In genomic region chr13:52617070-52618060, GRCh38 we compare ENCODE assay signal across 8 cellular contexts. TPM values are rescaled to one million over a fixed set of nuclear protein-coding genes. Genes with fewer than 3 reads are reported as not detected.
DNase-seq lines count a peak whose midpoint lies in the region; ATAC-seq and TF ChIP-seq lines count a peak whose summit lies in the region.

No MANE protein-coding gene starts in this region.

- POLR2A ChIA-PET in GM10248 (lab: Yijun Ruan, JAX), result interaction anchor here (0.6 to 1.7 kb wide), 2 partner anchors 35 to 555 kb away, joined by 5 to 6 read pairs; partner anchors contain the start of gene SUGT1

- DNase-seq in GM10248 (ENCODE audit: extremely low spot score) (peak; percentile 86), NB4 (ENCODE audit: low read depth) (peak; percentile 94), SK-N-DZ (ENCODE audit: low spot score) (peak; percentile 89), glutamatergic neuron (peak; percentile 88), osteocyte (ENCODE audit: extremely low spot score, unreplicated experiment) (peak; percentile 92), thoracic aorta (ENCODE audit: low spot score) (peak; percentile 39)
- DNase-seq in activated naive CD4-positive, alpha-beta T cell treated with anti-CD3 and anti-CD28 coated beads, Interleukin-2, amount 50 U/mL, for 16 hours, result peak; percentile 87

- peak; percentile 98 for ATAC-seq in HG02588 (IDR thresholded peaks at IDR 0.05; ENCODE audit: unreplicated experiment)
- ATAC-seq in thoracic aorta (ENCODE audit: insufficient number of reproducible peaks, low FRiP score, low read depth), result peak; percentile 85

- H3K9me3 ChIP-seq in thoracic aorta, result no peaks in the 10 kb centered on the region

- H3K27me3 Mint-ChIP-seq in glutamatergic neuron (ENCODE audit: unreplicated experiment) (peaks cover 9% of the 10 kb centered on the region), osteocyte (ENCODE audit: unreplicated experiment) (no peaks in the 10 kb centered on the region)

- TF ChIP-seq POLR2A in NB4 (IDR thresholded peaks at IDR 0.05; ENCODE audit: extremely low read depth, insufficient read length), result peak; percentile 76

- peaks cover 6 to 11% of the 10 kb centered on the region in 2 donors for H3K4me1 ChIP-seq in thoracic aorta (ENCODE audit: control insufficient read depth in 1 of 2, low read depth in 2 of 2)

- H3K27me3 ChIP-seq in thoracic aorta (replicated peaks; ENCODE audit: insufficient read depth), result no peaks in the 10 kb centered on the region

- H3K27ac Mint-ChIP-seq in glutamatergic neuron (ENCODE audit: unreplicated experiment) (peak overlapping the region; percentile 79), osteocyte (ENCODE audit: unreplicated experiment) (peak overlapping the region; percentile 95)

- H3K4me3 ChIP-seq in NB4 (ENCODE audit: low read depth, low read length) (peak overlapping the region; percentile 92), thoracic aorta (peak overlapping the region; percentile 82)

- H3K4me1 Mint-ChIP-seq in glutamatergic neuron (ENCODE audit: low read depth, unreplicated experiment) (peaks cover 8% of the 10 kb centered on the region), osteocyte (ENCODE audit: unreplicated experiment) (peaks cover 13% of the 10 kb centered on the region)

- H3K9me3 Mint-ChIP-seq in glutamatergic neuron (ENCODE audit: unreplicated experiment) (no peaks in the 10 kb centered on the region), osteocyte (ENCODE audit: unreplicated experiment) (peaks cover 7% of the 10 kb centered on the region)

- H3K4me3 Mint-ChIP-seq in glutamatergic neuron (ENCODE audit: unreplicated experiment), result peak overlapping the region; percentile 99
- H3K4me3 Mint-ChIP-seq in osteocyte (ENCODE audit: unreplicated experiment), result peak overlapping the region; percentile 99

- CTCF ChIA-PET in GM10248 (lab: Yijun Ruan, JAX), result interaction anchor here (1.2 to 3.0 kb wide), 9 partner anchors 10 to 351 kb away, joined by 3 to 13 read pairs (median 6); partner anchors contain the start of gene SUGT1

- TF ChIP-seq CTCF in GM10248 (IDR thresholded peaks at IDR 0.05; ENCODE audit: control extremely low read depth, extremely low read depth, low read depth, missing control alignments), result no peak
- TF ChIP-seq CTCF in NB4 (IDR thresholded peaks at IDR 0.05; ENCODE audit: low read depth, low read length), result no peak
- no peak for TF ChIP-seq CTCF in glutamatergic neuron (IDR thresholded peaks at IDR 0.05; ENCODE audit: partially characterized antibody, unreplicated experiment)
- no peak for TF ChIP-seq CTCF in osteocyte (IDR thresholded peaks at IDR 0.05)
- TF ChIP-seq CTCF in thoracic aorta (IDR thresholded peaks at IDR 0.05), result no peak

- no peaks in the 10 kb centered on the region for H3K36me3 ChIP-seq in thoracic aorta

- H3K27ac ChIP-seq in thoracic aorta, result peak overlapping the region; percentile 55 to 70

- H3K36me3 Mint-ChIP-seq in glutamatergic neuron (ENCODE audit: unreplicated experiment) (no peaks in the 10 kb centered on the region), osteocyte (ENCODE audit: unreplicated experiment) (peaks cover 4% of the 10 kb centered on the region)

RNA-seq across cellular contexts. Expression of gene HNRNPA1L2, which starts 24.9 kb away (rescaled TPM):
- polyA plus RNA-seq in SK-N-DZ (2014; cell fraction: cytosol; rRNA removed), result 4.0 and 7.0 TPM in 2 replicates
- 5.9 and 7.9 TPM in 2 replicates for polyA plus RNA-seq in SK-N-DZ (2014; cell fraction: nucleus; rRNA removed)
- 15.2 TPM for total RNA-seq in glutamatergic neuron (ENCODE audit: unreplicated experiment)
- 7.2 and 8.9 TPM in 2 replicates for total RNA-seq in osteocyte
- 1 to 10 TPM; 6.9 to 8.7 TPM for total RNA-seq in thoracic aorta

RNA-seq across cellular contexts. Expression of gene SUGT1, which starts 35.3 kb away (rescaled TPM):
- polyA plus RNA-seq in SK-N-DZ (2014; cell fraction: cytosol; rRNA removed), result 50.7 and 52.5 TPM in 2 replicates
- polyA plus RNA-seq in SK-N-DZ (2014; cell fraction: nucleus; rRNA removed), result 27.4 and 36.2 TPM in 2 replicates
- total RNA-seq in glutamatergic neuron (ENCODE audit: unreplicated experiment) (57.9 TPM), osteocyte (46.1 and 48.4 TPM in 2 replicates), thoracic aorta (10 to 100 TPM; 30.8 to 36.0 TPM)

Comparison
In these comparisons a context has a peak if more than half of its experiments do, and no peak if none do; other contexts are left out.
1. Peak in every context shown above with its lines: DNase-seq, ATAC-seq, H3K4me3 ChIP-seq and H3K27ac ChIP-seq.
2. DNase-seq: peak in every context shown above with its lines; median percentile 94 in NB4; 92 in osteocyte; 89 in SK-N-DZ; 88 in glutamatergic neuron; 87 in activated naive CD4-positive, alpha-beta T cell treated with anti-CD3 and anti-CD28 coated beads, Interleukin-2, amount 50 U/mL, for 16 hours; 86 in GM10248; 39 in thoracic aorta.